ENCODE assay signal across 15 cellular contexts in genomic region chr4:43757147-43757546, GRCh38.
DNase-seq lines count a peak whose midpoint lies in the region; ATAC-seq, FAIRE-seq and TF ChIP-seq lines count a peak whose summit lies in the region.
"Had no signal": no experiment of that assay in that cellular context is flagged by ENCODE, and none has a peak within 500 bp of the region (broad histone marks: within the 10 kb centered on the region; RNA-seq: fewer than 3 reads in every experiment).

No MANE protein-coding gene starts in this region.

- no peaks in the 10 kb centered on the region for H3F3A ChIP-seq in OCI-LY1 (ENCODE audit: insufficient read depth, low read length)

- H3K4me1 ChIP-seq in OCI-LY1 (ENCODE audit: insufficient read depth, low read length, severe bottlenecking) (no peaks in the 10 kb centered on the region), pancreas (peaks cover 0 to 10% (median 6%) of the 10 kb centered on the region in 3 donors), kidney (ENCODE audit: control insufficient read depth in 1 of 2, insufficient read depth in 1 of 2, low read depth in 1 of 2, low read length in 2 of 2) (no peaks in the 10 kb centered on the region)

- FAIRE-seq in pancreas (lab: Jason Lieb, UNC) (no peak), kidney (lab: Jason Lieb, UNC) (no peak)

- no peak overlapping the region for H3K9ac ChIP-seq in OCI-LY1 (ENCODE audit: low read length)
- H3K9ac ChIP-seq in kidney (ENCODE audit: low read length in 2 of 2): no peak overlapping the region

- TF ChIP-seq CTCF in OCI-LY1 (IDR thresholded peaks at IDR 0.05; ENCODE audit: low read length): no peak
- TF ChIP-seq CTCF in fibroblast of pulmonary artery (IDR thresholded peaks at IDR 0.05; ENCODE audit: low read length, missing control alignments): no peak
- TF ChIP-seq CTCF in pancreas (IDR thresholded peaks at IDR 0.05): no peak
- no peak for TF ChIP-seq CTCF in kidney (IDR thresholded peaks at IDR 0.05; ENCODE audit: borderline replicate concordance, extremely low read depth, insufficient read depth)

- no peak overlapping the region for H2AFZ ChIP-seq in OCI-LY1 (ENCODE audit: low read length)

- H3K9me2 ChIP-seq in OCI-LY1 (ENCODE audit: low read depth, low read length): no peaks in the 10 kb centered on the region

- H4K20me1 ChIP-seq in OCI-LY1 (ENCODE audit: insufficient read depth, low read length): no peaks in the 10 kb centered on the region

- H3K4me2 ChIP-seq in OCI-LY1 (ENCODE audit: low read length): no peak overlapping the region

- H3K9me3 ChIP-seq in OCI-LY1 (ENCODE audit: low read length) (no peaks in the 10 kb centered on the region), pancreas (no peaks in the 10 kb centered on the region), kidney (ENCODE audit: control insufficient read depth in 1 of 2, low read length in 2 of 2) (no peaks in the 10 kb centered on the region)

- DNase-seq in H4 (ENCODE audit: low spot score): peak; percentile 45
- peak; percentile 2 for DNase-seq in fibroblast of pulmonary artery (ENCODE audit: low read depth)
- peak in 3 of 6 donors; percentile 37 to 60 (median 58) for DNase-seq in pancreas
- no peak for DNase-seq in kidney
- DNase-seq in activated CD4-positive, alpha-beta T cell treated with anti-CD3 and anti-CD28 coated beads, Interleukin-2, amount 50 U/mL, for 1 hour: no peak
- DNase-seq in NCI-H2029 (lab: John Stamatoyannopoulos, UW): no peak
- no peak for DNase-seq in UCSD-AML1 (lab: John Stamatoyannopoulos, UW; ENCODE audit: unreplicated experiment)
- DNase-seq: activated CD8-positive, alpha-beta memory T cell treated with anti-CD3 and anti-CD28 coated beads for 24 hours; effector memory CD8-positive, alpha-beta T cell; GOT3; NCI-H1048; stimulated activated CD4-positive, alpha-beta T cell treated with anti-CD3 and anti-CD28 coated beads, Interleukin-15, amount 100 ng/mL, for 24 hours had no signal

- H3K27me3 ChIP-seq in OCI-LY1 (ENCODE audit: insufficient read depth, low read length): no peaks in the 10 kb centered on the region
- no peaks in the 10 kb centered on the region for H3K27me3 ChIP-seq in pancreas

- peak; percentile 97 to 99 (median 99) for ATAC-seq in pancreas
- ATAC-seq: activated T-helper 17 cell treated with anti-CD3 and anti-CD28 coated beads, Interleukin-2, amount 50 U/mL, for 72 hours; effector memory CD8-positive, alpha-beta T cell; SK-N-SH treated with all-trans-retinoic acid at 6 μM for 48 hours had no signal

- H3K36me3 ChIP-seq in OCI-LY1 (ENCODE audit: insufficient read depth, low read length) (no peaks in the 10 kb centered on the region), pancreas (no peaks in the 10 kb centered on the region), kidney (ENCODE audit: control insufficient read depth in 1 of 2, insufficient read depth in 2 of 2, low read length in 2 of 2) (no peaks in the 10 kb centered on the region)

- no peaks in the 10 kb centered on the region for H3K79me2 ChIP-seq in OCI-LY1 (ENCODE audit: insufficient read depth, low read length)

- peak overlapping the region; percentile 36 for H3K27ac ChIP-seq in OCI-LY1 (ENCODE audit: low read depth, low read length, poor library complexity, severe bottlenecking)
- peak overlapping the region in 1 of 4 donors; percentile 21 for H3K27ac ChIP-seq in pancreas
- H3K27ac ChIP-seq in kidney (ENCODE audit: low read depth in 2 of 2, low read length in 2 of 2): no peak overlapping the region

- intact Hi-C loops in pancreas (cut with DNase I): no loop called here
- intact Hi-C loops in kidney (cut with DNase I): no loop called here

- no peak overlapping the region for H3K4me3 ChIP-seq in OCI-LY1 (ENCODE audit: low read depth, low read length, poor library complexity, severe bottlenecking)
- no peak overlapping the region for H3K4me3 ChIP-seq in fibroblast of pulmonary artery (replicated peaks; ENCODE audit: low read depth, low read length)
- no peak overlapping the region for H3K4me3 ChIP-seq in pancreas
- no peak overlapping the region for H3K4me3 ChIP-seq in kidney (ENCODE audit: low read length in 2 of 2)

Comparison
In these comparisons a context has a peak if more than half of its experiments do, and no peak if none do; other contexts are left out.
1. DNase-seq: peak in H4 (single experiment) and fibroblast of pulmonary artery (single experiment); none in kidney (single experiment), activated CD4-positive, alpha-beta T cell treated with anti-CD3 and anti-CD28 coated beads, Interleukin-2, amount 50 U/mL, for 1 hour (single experiment), NCI-H2029 (single experiment) and UCSD-AML1 (single experiment).